Comparison of ENCODE assay signal across 18 cellular contexts in genomic region chr1:4344065-4344753, GRCh38.
DNase-seq lines count a peak whose midpoint lies in the region; ATAC-seq and TF ChIP-seq lines count a peak whose summit lies in the region.
"Had no signal": no experiment of that assay in that cellular context is flagged by ENCODE, and none has a peak within 500 bp of the region (broad histone marks: within the 10 kb centered on the region; RNA-seq: fewer than 3 reads in every experiment).

No MANE protein-coding gene starts in this region.

- WGBS in mesendoderm (ENCODE audit: extremely low coverage, insufficient coverage, low lambda C conversion rate), result no CpG with 5 or more reads among the region's 18 CpGs

- H3K4me3 ChIP-seq in GM12865 (ENCODE audit: low read depth, low read length) (no peak overlapping the region), mesendoderm (ENCODE audit: low read length) (no peak overlapping the region)
- H3K4me3 ChIP-seq: ovary, sigmoid colon, tibial nerve had no signal

- H3K23ac ChIP-seq in mesendoderm (ENCODE audit: low read length), result no peak overlapping the region

- no peak for TF ChIP-seq CTCF in GM12865 (IDR thresholded peaks at IDR 0.05; ENCODE audit: insufficient read depth, low read depth, low read length, missing control alignments)

- H4K5ac ChIP-seq in mesendoderm (ENCODE audit: low read length), result no peak overlapping the region

- H2AK5ac ChIP-seq in mesendoderm (ENCODE audit: low read length), result no peak overlapping the region

- H3K9ac ChIP-seq in mesendoderm (ENCODE audit: low read length), result no peak overlapping the region

- H3K18ac ChIP-seq in mesendoderm (ENCODE audit: low read length), result no peak overlapping the region

- peak; percentile 79 for ATAC-seq in GM21360 (IDR thresholded peaks at IDR 0.05; ENCODE audit: unreplicated experiment)
- ATAC-seq in HG03457 (IDR thresholded peaks at IDR 0.05; ENCODE audit: unreplicated experiment), result no peak
- ATAC-seq in activated naive CD8-positive, alpha-beta T cell treated with anti-CD3 and anti-CD28 coated beads, Interleukin-2, amount 50 U/mL, for 24 hours, result no peak
- ATAC-seq: HCT116, SK-N-SH treated with all-trans-retinoic acid at 6 μM for 48 hours had no signal

- no peaks in the 10 kb centered on the region for H3K36me3 ChIP-seq in mesendoderm (ENCODE audit: control insufficient read depth, insufficient read depth, low read length)
- H3K36me3 ChIP-seq: ovary, sigmoid colon, tibial nerve had no signal

- no peak overlapping the region for H3K27ac Mint-ChIP-seq in activated naive CD8-positive, alpha-beta T cell treated with anti-CD3 and anti-CD28 coated beads, Interleukin-2, amount 50 U/mL, for 24 hours

- H2BK5ac ChIP-seq in mesendoderm (ENCODE audit: low read length), result no peak overlapping the region

- no peaks in the 10 kb centered on the region for H3K27me3 ChIP-seq in mesendoderm (ENCODE audit: insufficient read depth, low read length, poor library complexity)
- H3K27me3 ChIP-seq: ovary, sigmoid colon, tibial nerve had no signal

- DNase-seq in GM12865 (ENCODE audit: low read depth), result peak; percentile 41
- DNase-seq in MV-4-11 (lab: John Stamatoyannopoulos, UW), result peak; percentile 90
- peak; percentile 45 for DNase-seq in left kidney (ENCODE audit: low read depth, low spot score)
- no peak for DNase-seq in mesendoderm
- DNase-seq in NCI-H1105 (lab: John Stamatoyannopoulos, UW), result no peak
- no peak for DNase-seq in activated naive CD8-positive, alpha-beta T cell treated with anti-CD3 and anti-CD28 coated beads, Interleukin-2, amount 50 U/mL, for 24 hours
- DNase-seq: DMS79; hippocampal formation; NCI-H1105 treated with DMSO at 0.1 percent for 48 hours; NCI-H69; ovary; sigmoid colon; stimulated activated naive CD4-positive, alpha-beta T cell had no signal

- H3K36me3 Mint-ChIP-seq in activated naive CD8-positive, alpha-beta T cell treated with anti-CD3 and anti-CD28 coated beads, Interleukin-2, amount 50 U/mL, for 24 hours (ENCODE audit: low read depth), result no peaks in the 10 kb centered on the region

- H3K4me2 ChIP-seq in mesendoderm (ENCODE audit: low read length), result no peak overlapping the region

- H3K56ac ChIP-seq in mesendoderm (ENCODE audit: low read length), result no peak overlapping the region

- no peak overlapping the region for H3K4me3 Mint-ChIP-seq in activated naive CD8-positive, alpha-beta T cell treated with anti-CD3 and anti-CD28 coated beads, Interleukin-2, amount 50 U/mL, for 24 hours

- no peaks in the 10 kb centered on the region for H3K4me1 Mint-ChIP-seq in activated naive CD8-positive, alpha-beta T cell treated with anti-CD3 and anti-CD28 coated beads, Interleukin-2, amount 50 U/mL, for 24 hours

- H3K4me1 ChIP-seq in mesendoderm (ENCODE audit: control insufficient read depth, low read depth, low read length), result no peaks in the 10 kb centered on the region
- H3K4me1 ChIP-seq: sigmoid colon, tibial nerve had no signal

- H3K79me1 ChIP-seq in mesendoderm (ENCODE audit: low read length), result no peaks in the 10 kb centered on the region

- H3K9me3 Mint-ChIP-seq in activated naive CD8-positive, alpha-beta T cell treated with anti-CD3 and anti-CD28 coated beads, Interleukin-2, amount 50 U/mL, for 24 hours, result no peaks in the 10 kb centered on the region

- H2BK120ac ChIP-seq in mesendoderm (ENCODE audit: low read depth, low read length), result no peak overlapping the region

- no peak overlapping the region for H4K8ac ChIP-seq in mesendoderm (ENCODE audit: low read depth, low read length)

- peaks cover 2% of the 10 kb centered on the region for H3K27me3 Mint-ChIP-seq in activated naive CD8-positive, alpha-beta T cell treated with anti-CD3 and anti-CD28 coated beads, Interleukin-2, amount 50 U/mL, for 24 hours

- no peak overlapping the region for H3K27ac ChIP-seq in mesendoderm (ENCODE audit: low read depth, low read length)
- H3K27ac ChIP-seq: ovary, sigmoid colon, tibial nerve had no signal

- H2BK15ac ChIP-seq in mesendoderm (replicated peaks; ENCODE audit: low read depth), result no peak overlapping the region

- no peak overlapping the region for H3K4ac ChIP-seq in mesendoderm (ENCODE audit: low read depth, low read length)

- no peaks in the 10 kb centered on the region for H3K79me2 ChIP-seq in mesendoderm (ENCODE audit: control insufficient read depth, insufficient read depth, low read length)

Comparison
In these comparisons a context has a peak if more than half of its experiments do, and no peak if none do; other contexts are left out.
1. DNase-seq: peak in GM12865 (single experiment), MV-4-11 (single experiment) and left kidney (single experiment); none in mesendoderm (single experiment), NCI-H1105 (single experiment) and activated naive CD8-positive, alpha-beta T cell treated with anti-CD3 and anti-CD28 coated beads, Interleukin-2, amount 50 U/mL, for 24 hours (single experiment).